ENCODE assay signal across 10 cellular contexts in the genomic region with DNA sequence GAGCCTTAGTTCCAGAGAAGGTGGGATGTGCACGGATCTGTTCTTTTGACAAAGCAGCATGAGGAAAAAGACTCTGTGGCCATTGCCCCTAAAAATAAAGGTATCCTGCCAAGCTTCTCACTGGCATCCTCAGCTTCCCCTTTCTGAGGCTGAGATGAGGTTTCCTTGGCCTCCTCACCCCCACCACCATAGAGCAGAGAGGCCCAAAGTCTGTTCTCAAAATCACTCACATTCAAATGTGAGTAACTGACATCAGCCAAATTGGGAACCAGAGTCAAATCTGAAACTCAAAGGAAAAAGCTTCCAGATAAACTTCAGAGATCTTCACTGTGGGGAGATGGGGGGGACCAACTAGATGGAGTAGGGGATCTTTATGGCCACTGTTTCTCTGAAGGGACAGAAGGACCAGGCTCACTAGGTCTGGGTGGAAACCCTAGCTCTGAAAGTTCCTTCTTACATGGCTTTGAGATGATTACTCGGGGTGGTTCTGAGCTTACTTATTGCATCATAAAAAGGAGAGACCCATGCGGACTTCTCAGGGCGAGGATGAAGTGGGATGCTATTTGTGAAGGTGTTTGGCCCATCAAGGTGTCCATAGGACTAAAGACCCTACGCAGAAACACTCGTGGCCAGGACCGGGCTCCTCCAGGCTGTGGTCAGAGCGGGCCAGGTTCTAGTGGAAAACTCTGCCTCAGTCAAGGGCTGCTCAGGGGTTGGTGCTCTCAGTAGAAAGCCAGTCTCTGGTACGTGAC.
DNase-seq lines count a peak whose midpoint lies in the region; ATAC-seq and TF ChIP-seq lines count a peak whose summit lies in the region.
"Had no signal": no experiment of that assay in that cellular context is flagged by ENCODE, and none has a peak within 500 bp of the region (broad histone marks: within the 10 kb centered on the region; RNA-seq: fewer than 3 reads in every experiment).

No MANE protein-coding gene starts in this region.

- 72% methylated on average over 9 of the region's 9 CpGs for WGBS in esophagus muscularis mucosa

- no peaks in the 10 kb centered on the region for H3K27me3 Mint-ChIP-seq in IgD-negative memory B cell
- no peaks in the 10 kb centered on the region for H3K27me3 Mint-ChIP-seq in WTC11 (ENCODE audit: low read depth)

- peaks cover 33 to 60% (median 51%) of the 10 kb centered on the region in 4 donors for H3K4me1 ChIP-seq in esophagus muscularis mucosa

- TF ChIP-seq EP300 in esophagus muscularis mucosa (IDR thresholded peaks at IDR 0.05): no peak

- CTCF ChIA-PET in WTC11 (lab: Charles Lee): interaction anchor here (0.9 to 1.4 kb wide), 2 partner anchors 88 to 200 kb away, joined by 3 to 10 read pairs; no protein-coding TSS in a partner anchor

- H3K9me3 Mint-ChIP-seq in IgD-negative memory B cell (no peaks in the 10 kb centered on the region), WTC11 (peaks cover 9% of the 10 kb centered on the region)

- H3K4me3 Mint-ChIP-seq in IgD-negative memory B cell: peak overlapping the region; percentile 35 to 91 (median 63)
- H3K4me3 Mint-ChIP-seq in WTC11: no peak overlapping the region

- H3K27me3 ChIP-seq in esophagus muscularis mucosa: no peaks in the 10 kb centered on the region

- peak overlapping the region in 3 of 4 donors; percentile 36 to 62 (median 38) for H3K27ac ChIP-seq in esophagus muscularis mucosa (replicated peaks in 1 of 4)

- intact Hi-C loops in esophagus muscularis mucosa (cut with DNase I): no loop called here

- H3K36me3 Mint-ChIP-seq in IgD-negative memory B cell (no peaks in the 10 kb centered on the region), WTC11 (no peaks in the 10 kb centered on the region)

- H3K9me3 ChIP-seq in esophagus muscularis mucosa: no peaks in the 10 kb centered on the region

- H3K27ac Mint-ChIP-seq in IgD-negative memory B cell (peak overlapping the region; percentile 87 to 95 (median 89)), WTC11 (no peak overlapping the region)

- H3K4me3 ChIP-seq in esophagus muscularis mucosa: no peak overlapping the region

- H3K36me3 ChIP-seq in esophagus muscularis mucosa: no peaks in the 10 kb centered on the region

- POLR2A ChIA-PET in WTC11 (lab: Charles Lee): interaction anchor here (0.6 kb wide), 1 partner anchor 36 kb away, joined by 3 read pairs; no protein-coding TSS in a partner anchor

- DNase-seq in esophagus muscularis mucosa (ENCODE audit: extremely low spot score): peak; percentile 87
- DNase-seq in NCI-H2171 treated with DMSO at 0.1 percent for 48 hours (lab: John Stamatoyannopoulos, UW): no peak
- no peak for DNase-seq in WTC11 (ENCODE audit: low spot score)
- no peak for DNase-seq in effector CD8-positive, alpha-beta T cell (lab: John Stamatoyannopoulos, UW)
- DNase-seq: kidney, NCI-H748 treated with DMSO at 0.1 percent for 48 hours had no signal

- TF ChIP-seq CTCF in esophagus muscularis mucosa (IDR thresholded peaks at IDR 0.05) (no peak), WTC11 (IDR thresholded peaks at IDR 0.05) (no peak)

- ATAC-seq in GM18508 (IDR thresholded peaks at IDR 0.05; ENCODE audit: insufficient read depth, unreplicated experiment): peak; percentile 3
- peak; percentile 35 for ATAC-seq in GM21528 (IDR thresholded peaks at IDR 0.05; ENCODE audit: low FRiP score, unreplicated experiment)
- no peak for ATAC-seq in GM19467 (IDR thresholded peaks at IDR 0.05; ENCODE audit: unreplicated experiment)
- no peak for ATAC-seq in WTC11

- TF ChIP-seq POLR2A in esophagus muscularis mucosa (IDR thresholded peaks at IDR 0.05; ENCODE audit: low read depth): no peak

- H3K4me1 Mint-ChIP-seq in IgD-negative memory B cell: peaks cover 52 to 79% (median 70%) of the 10 kb centered on the region in 3 donors
- no peaks in the 10 kb centered on the region for H3K4me1 Mint-ChIP-seq in WTC11

TF ChIP-seq in WTC11, 78 proteins besides CTCF, POLR2A, EP300 and RAD21:
- TF ChIP-seq MYBL2 (CRISPR knock-in tag; IDR thresholded peaks at IDR 0.05): no peak
- TF ChIP-seq, protein P1, sequence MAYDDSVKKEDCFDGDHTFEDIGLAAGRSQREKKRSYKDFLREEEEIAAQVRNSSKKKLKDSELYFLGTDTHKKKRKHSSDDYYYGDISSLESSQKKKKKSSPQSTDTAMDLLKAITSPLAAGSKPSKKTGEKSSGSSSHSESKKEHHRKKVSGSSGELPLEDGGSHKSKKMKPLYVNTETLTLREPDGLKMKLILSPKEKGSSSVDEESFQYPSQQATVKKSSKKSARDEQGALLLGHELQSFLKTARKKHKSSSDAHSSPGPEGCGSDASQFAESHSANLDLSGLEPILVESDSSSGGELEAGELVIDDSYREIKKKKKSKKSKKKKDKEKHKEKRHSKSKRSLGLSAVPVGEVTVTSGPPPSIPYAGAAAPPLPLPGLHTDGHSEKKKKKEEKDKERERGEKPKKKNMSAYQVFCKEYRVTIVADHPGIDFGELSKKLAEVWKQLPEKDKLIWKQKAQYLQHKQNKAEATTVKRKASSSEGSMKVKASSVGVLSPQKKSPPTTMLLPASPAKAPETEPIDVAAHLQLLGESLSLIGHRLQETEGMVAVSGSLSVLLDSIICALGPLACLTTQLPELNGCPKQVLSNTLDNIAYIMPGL (CRISPR knock-in tag; IDR thresholded peaks at IDR 0.05): no peak
- TF ChIP-seq, protein P2, sequence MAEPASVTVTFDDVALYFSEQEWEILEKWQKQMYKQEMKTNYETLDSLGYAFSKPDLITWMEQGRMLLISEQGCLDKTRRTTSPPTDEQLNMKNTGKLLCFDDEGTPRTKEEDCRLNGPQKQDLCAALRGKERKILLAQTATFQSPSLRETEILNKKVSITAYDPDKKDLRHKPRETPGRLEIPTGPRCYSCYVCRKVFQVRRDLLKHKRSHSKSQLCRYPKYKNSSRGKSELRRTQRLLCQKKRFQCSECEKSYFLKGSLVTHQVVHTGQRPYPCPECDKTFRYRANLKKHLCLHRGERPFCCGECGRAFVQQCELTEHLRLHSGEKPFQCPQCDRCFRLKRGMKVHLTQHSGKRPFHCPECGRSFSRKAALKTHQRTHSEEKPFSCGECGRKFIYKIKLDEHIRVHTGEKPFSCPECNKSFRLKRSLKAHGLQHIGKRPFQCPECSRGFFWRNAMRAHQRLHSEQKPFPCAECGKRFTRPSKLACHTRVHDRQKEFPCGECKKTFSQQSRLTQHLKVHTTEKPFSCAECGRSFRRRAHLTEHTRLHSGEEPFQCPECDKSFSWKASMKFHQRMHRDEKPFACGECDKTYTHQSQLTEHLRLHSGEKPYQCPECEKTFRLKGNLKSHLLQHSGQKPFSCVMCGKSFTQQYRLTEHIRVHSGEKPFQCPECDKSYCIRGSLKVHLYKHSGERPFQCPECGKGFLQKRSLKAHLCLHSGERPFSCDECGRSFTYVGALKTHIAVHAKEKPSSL (CRISPR knock-in tag; conservative IDR thresholded peaks at IDR 0.05): no peak
- TF ChIP-seq, protein P3, sequence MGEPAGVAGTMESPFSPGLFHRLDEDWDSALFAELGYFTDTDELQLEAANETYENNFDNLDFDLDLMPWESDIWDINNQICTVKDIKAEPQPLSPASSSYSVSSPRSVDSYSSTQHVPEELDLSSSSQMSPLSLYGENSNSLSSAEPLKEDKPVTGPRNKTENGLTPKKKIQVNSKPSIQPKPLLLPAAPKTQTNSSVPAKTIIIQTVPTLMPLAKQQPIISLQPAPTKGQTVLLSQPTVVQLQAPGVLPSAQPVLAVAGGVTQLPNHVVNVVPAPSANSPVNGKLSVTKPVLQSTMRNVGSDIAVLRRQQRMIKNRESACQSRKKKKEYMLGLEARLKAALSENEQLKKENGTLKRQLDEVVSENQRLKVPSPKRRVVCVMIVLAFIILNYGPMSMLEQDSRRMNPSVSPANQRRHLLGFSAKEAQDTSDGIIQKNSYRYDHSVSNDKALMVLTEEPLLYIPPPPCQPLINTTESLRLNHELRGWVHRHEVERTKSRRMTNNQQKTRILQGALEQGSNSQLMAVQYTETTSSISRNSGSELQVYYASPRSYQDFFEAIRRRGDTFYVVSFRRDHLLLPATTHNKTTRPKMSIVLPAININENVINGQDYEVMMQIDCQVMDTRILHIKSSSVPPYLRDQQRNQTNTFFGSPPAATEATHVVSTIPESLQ (CRISPR knock-in tag; IDR thresholded peaks at IDR 0.05): no peak
- TF ChIP-seq, protein P4, sequence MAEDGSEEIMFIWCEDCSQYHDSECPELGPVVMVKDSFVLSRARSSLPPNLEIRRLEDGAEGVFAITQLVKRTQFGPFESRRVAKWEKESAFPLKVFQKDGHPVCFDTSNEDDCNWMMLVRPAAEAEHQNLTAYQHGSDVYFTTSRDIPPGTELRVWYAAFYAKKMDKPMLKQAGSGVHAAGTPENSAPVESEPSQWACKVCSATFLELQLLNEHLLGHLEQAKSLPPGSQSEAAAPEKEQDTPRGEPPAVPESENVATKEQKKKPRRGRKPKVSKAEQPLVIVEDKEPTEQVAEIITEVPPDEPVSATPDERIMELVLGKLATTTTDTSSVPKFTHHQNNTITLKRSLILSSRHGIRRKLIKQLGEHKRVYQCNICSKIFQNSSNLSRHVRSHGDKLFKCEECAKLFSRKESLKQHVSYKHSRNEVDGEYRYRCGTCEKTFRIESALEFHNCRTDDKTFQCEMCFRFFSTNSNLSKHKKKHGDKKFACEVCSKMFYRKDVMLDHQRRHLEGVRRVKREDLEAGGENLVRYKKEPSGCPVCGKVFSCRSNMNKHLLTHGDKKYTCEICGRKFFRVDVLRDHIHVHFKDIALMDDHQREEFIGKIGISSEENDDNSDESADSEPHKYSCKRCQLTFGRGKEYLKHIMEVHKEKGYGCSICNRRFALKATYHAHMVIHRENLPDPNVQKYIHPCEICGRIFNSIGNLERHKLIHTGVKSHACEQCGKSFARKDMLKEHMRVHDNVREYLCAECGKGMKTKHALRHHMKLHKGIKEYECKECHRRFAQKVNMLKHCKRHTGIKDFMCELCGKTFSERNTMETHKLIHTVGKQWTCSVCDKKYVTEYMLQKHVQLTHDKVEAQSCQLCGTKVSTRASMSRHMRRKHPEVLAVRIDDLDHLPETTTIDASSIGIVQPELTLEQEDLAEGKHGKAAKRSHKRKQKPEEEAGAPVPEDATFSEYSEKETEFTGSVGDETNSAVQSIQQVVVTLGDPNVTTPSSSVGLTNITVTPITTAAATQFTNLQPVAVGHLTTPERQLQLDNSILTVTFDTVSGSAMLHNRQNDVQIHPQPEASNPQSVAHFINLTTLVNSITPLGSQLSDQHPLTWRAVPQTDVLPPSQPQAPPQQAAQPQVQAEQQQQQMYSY (CRISPR knock-in tag; IDR thresholded peaks at IDR 0.05): no peak
- TF ChIP-seq, protein P5, sequence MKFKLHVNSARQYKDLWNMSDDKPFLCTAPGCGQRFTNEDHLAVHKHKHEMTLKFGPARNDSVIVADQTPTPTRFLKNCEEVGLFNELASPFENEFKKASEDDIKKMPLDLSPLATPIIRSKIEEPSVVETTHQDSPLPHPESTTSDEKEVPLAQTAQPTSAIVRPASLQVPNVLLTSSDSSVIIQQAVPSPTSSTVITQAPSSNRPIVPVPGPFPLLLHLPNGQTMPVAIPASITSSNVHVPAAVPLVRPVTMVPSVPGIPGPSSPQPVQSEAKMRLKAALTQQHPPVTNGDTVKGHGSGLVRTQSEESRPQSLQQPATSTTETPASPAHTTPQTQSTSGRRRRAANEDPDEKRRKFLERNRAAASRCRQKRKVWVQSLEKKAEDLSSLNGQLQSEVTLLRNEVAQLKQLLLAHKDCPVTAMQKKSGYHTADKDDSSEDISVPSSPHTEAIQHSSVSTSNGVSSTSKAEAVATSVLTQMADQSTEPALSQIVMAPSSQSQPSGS (CRISPR knock-in tag; IDR thresholded peaks at IDR 0.05; ENCODE audit: borderline replicate concordance, low read depth): no peak

Comparison
In these comparisons a context has a peak if more than half of its experiments do, and no peak if none do; other contexts are left out.
1. ATAC-seq: peak in GM18508 (single experiment) and GM21528 (single experiment); none in GM19467 (single experiment) and WTC11 (single experiment).